ENCODE assay signal across 1 cellular context in the genomic region with DNA sequence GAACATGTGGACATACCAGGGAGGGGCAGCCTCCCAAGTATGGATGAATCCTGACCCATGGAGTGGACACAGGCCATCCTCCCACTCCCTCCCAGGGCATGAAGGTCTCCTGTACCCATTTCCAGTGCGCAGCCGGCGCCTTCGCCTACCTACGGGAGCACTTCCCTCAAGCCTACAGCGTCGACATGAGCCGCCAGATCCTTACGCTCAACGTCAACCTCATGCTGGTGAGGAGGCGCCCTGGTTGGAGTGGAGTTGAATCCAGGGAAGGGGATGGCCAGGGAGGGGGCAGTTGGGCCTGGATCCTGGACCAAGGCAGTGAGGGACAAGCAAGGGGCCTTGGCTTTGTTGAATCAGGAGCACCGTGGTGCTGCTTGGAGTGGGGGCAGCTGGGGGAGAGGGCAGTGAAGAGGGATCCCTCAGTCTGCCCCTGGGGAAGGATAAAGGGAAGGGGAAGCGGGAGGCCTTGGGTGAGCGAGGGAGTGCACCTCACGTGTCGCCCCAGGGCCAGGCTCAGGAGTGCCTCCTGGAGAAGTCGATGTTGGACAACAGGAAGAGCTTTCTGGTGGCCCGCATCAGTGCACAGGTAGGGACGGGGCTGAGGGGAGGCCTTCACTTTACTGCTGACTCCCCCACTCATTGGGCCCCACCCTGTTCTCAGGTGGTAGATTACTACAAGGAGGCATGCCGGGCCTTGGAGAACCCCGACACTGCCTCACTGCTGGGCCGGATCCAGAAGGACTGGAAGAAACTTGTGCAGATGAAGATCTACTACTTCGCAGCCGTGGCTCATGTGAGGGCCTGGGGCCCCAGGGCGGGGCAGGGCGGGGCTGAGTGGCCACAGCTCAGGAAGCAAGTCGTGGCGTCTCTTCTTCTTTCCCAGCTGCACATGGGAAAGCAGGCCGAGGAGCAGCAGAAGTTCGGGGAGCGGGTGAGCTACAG.
TF ChIP-seq lines count a peak whose summit lies in the region.

No MANE protein-coding gene starts in this region.

TF ChIP-seq in SK-N-SH treated with all-trans-retinoic acid at 6 μM for 48 hours, 23 proteins besides CTCF, POLR2A, EP300 and RAD21 (continued from another document):
- TF ChIP-seq TSHZ2 (CRISPR knock-in tag; IDR thresholded peaks at IDR 0.05) (no peak), OSR1 (CRISPR knock-in tag; IDR thresholded peaks at IDR 0.05) (no peak), ZNF565 (CRISPR knock-in tag; conservative IDR thresholded peaks at IDR 0.05; ENCODE audit: low read depth) (no peak), RARB (CRISPR knock-in tag; IDR thresholded peaks at IDR 0.05) (no peak), ZFP3 (CRISPR knock-in tag; IDR thresholded peaks at IDR 0.05) (no peak), BACH2 (CRISPR knock-in tag; IDR thresholded peaks at IDR 0.05; ENCODE audit: borderline replicate concordance) (no peak), ISL1 (CRISPR knock-in tag; IDR thresholded peaks at IDR 0.05) (no peak), TOX (CRISPR knock-in tag; IDR thresholded peaks at IDR 0.05; ENCODE audit: borderline replicate concordance) (no peak), CSDC2 (CRISPR knock-in tag; IDR thresholded peaks at IDR 0.05) (no peak), ZFP30 (CRISPR knock-in tag; IDR thresholded peaks at IDR 0.05) (no peak), PPARA (CRISPR knock-in tag; IDR thresholded peaks at IDR 0.05; ENCODE audit: borderline replicate concordance) (no peak), GLIS3 (CRISPR knock-in tag; IDR thresholded peaks at IDR 0.05) (no peak)
- TF ChIP-seq, protein P1, sequence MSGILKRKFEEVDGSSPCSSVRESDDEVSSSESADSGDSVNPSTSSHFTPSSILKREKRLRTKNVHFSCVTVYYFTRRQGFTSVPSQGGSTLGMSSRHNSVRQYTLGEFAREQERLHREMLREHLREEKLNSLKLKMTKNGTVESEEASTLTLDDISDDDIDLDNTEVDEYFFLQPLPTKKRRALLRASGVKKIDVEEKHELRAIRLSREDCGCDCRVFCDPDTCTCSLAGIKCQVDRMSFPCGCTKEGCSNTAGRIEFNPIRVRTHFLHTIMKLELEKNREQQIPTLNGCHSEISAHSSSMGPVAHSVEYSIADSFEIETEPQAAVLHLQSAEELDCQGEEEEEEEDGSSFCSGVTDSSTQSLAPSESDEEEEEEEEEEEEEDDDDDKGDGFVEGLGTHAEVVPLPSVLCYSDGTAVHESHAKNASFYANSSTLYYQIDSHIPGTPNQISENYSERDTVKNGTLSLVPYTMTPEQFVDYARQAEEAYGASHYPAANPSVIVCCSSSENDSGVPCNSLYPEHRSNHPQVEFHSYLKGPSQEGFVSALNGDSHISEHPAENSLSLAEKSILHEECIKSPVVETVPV (CRISPR knock-in tag; IDR thresholded peaks at IDR 0.05), result no peak
- TF ChIP-seq, protein P2, sequence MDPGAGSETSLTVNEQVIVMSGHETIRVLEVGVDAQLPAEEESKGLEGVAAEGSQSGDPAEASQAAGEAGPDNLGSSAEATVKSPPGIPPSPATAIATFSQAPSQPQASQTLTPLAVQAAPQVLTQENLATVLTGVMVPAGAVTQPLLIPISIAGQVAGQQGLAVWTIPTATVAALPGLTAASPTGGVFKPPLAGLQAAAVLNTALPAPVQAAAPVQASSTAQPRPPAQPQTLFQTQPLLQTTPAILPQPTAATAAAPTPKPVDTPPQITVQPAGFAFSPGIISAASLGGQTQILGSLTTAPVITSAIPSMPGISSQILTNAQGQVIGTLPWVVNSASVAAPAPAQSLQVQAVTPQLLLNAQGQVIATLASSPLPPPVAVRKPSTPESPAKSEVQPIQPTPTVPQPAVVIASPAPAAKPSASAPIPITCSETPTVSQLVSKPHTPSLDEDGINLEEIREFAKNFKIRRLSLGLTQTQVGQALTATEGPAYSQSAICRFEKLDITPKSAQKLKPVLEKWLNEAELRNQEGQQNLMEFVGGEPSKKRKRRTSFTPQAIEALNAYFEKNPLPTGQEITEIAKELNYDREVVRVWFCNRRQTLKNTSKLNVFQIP (CRISPR knock-in tag; IDR thresholded peaks at IDR 0.05; ENCODE audit: borderline replicate concordance, low read depth), result no peak
